Comparison of ENCODE assay signal across 19 cellular contexts in genomic region chr2:127694986-127695385, GRCh38. TPM values are rescaled to one million over a fixed set of nuclear protein-coding genes. Genes with fewer than 3 reads are reported as not detected.
DNase-seq lines count a peak whose midpoint lies in the region; ATAC-seq, FAIRE-seq and TF ChIP-seq lines count a peak whose summit lies in the region.
"Had no signal": no experiment of that assay in that cellular context is flagged by ENCODE, and none has a peak within 500 bp of the region (broad histone marks: within the 10 kb centered on the region; RNA-seq: fewer than 3 reads in every experiment).

No MANE protein-coding gene starts in this region.

- CTCF ChIA-PET in H1 (lab: Charles Lee; ENCODE audit: partially characterized antibody), result interaction anchor here (0.7 to 5.6 kb wide), 11 partner anchors 13 to 169 kb away, joined by 3 to 40 read pairs (median 5); no protein-coding TSS in a partner anchor

- no peak overlapping the region for H2AFZ ChIP-seq in H9 (ENCODE audit: low read length)
- no peak overlapping the region for H2AFZ ChIP-seq in H1 (ENCODE audit: low read length)
- no peak overlapping the region for H2AFZ ChIP-seq in hepatocyte

- H3K79me2 ChIP-seq in H9 (ENCODE audit: insufficient read depth, low read length) (no peaks in the 10 kb centered on the region), H1 (ENCODE audit: control insufficient read depth in 1 of 2, insufficient read depth in 2 of 2, low read length in 2 of 2) (no peaks in the 10 kb centered on the region), hepatocyte (no peaks in the 10 kb centered on the region)

- no peak overlapping the region for H3K4me3 Mint-ChIP-seq in H9
- H3K4me3 Mint-ChIP-seq: memory B cell; natural killer cell treated with Interleukin-12 subunit alpha and Interleukin-12 subunit beta and Interleukin-15 and Interleukin-18, amount 100 ng/mL, for 72 hours had no signal

- H2BK12ac ChIP-seq in H9 (ENCODE audit: insufficient read length, low read depth, low read length), result no peak overlapping the region
- no peak overlapping the region for H2BK12ac ChIP-seq in H1 (ENCODE audit: low read depth, low read length)

- intact Hi-C loops in stomach (cut with DNase I; ENCODE audit: low total_unique reads) (no loop called here), mucosa of descending colon (cut with DNase I, micrococcal nuclease) (loop anchor here in 1 of 2 donors (10.0 kb wide), 1 partner anchor 50 kb away; the partner anchor contains the start of gene GPR17)

- no peak overlapping the region for H4K8ac ChIP-seq in H9 (replicated peaks; ENCODE audit: insufficient read length, low read depth, low read length)
- H4K8ac ChIP-seq in H1 (ENCODE audit: extremely low read depth, insufficient read depth, low read length), result no peak overlapping the region

- no peak overlapping the region for H2AK5ac ChIP-seq in H9 (ENCODE audit: insufficient read length, low read length)
- H2AK5ac ChIP-seq in H1 (ENCODE audit: low read depth, low read length), result no peak overlapping the region

- DNase-seq in H9 (peak; percentile 24), H1 (ENCODE audit: low read depth in 1 of 2, low spot score in 2 of 2) (no peak), hepatocyte (ENCODE audit: low spot score) (no peak), stomach (no peak), mucosa of descending colon (no peak), NCI-H187 treated with DMSO at 0.1 percent for 48 hours (lab: John Stamatoyannopoulos, UW) (no peak)
- no peak for DNase-seq in activated CD4-positive, alpha-beta T cell treated with anti-CD3 and anti-CD28 coated beads for 48 hours
- DNase-seq: activated CD4-positive, alpha-beta T cell treated with anti-CD3 and anti-CD28 coated beads for 4 hours; Kasumi-1; NCI-H1092 treated with DMSO at 0.1 percent for 48 hours; NCI-H524 treated with DMSO at 0.1 percent for 48 hours had no signal

- H4K91ac ChIP-seq in H9 (ENCODE audit: insufficient read length, low read depth, low read length) (no peak overlapping the region), H1 (replicated peaks; ENCODE audit: insufficient read length, low read length) (no peak overlapping the region)

- H3K4me2 ChIP-seq in H9 (ENCODE audit: insufficient read depth, insufficient read length, low read length) (no peak overlapping the region), H1 (ENCODE audit: insufficient read depth in 1 of 2, low read depth in 2 of 2, low read length in 2 of 2) (peak overlapping the region; percentile 47 to 72; a peak in 1 of 4 replicates), hepatocyte (peak overlapping the region; percentile 77)

- peaks cover 23 to 25% of the 10 kb centered on the region in 2 experiments for H3K9me3 Mint-ChIP-seq in H9

- H3K4me3 ChIP-seq in H1 (ENCODE audit: extremely low read depth in 1 of 4, insufficient read depth in 2 of 4, low read depth in 3 of 4, low read length in 4 of 4) (peak overlapping the region in 1 of 4 experiments; percentile 58; a peak in 2 of 8 replicates), hepatocyte (no peak overlapping the region), stomach (peak overlapping the region in 2 of 4 donors; percentile 31 to 39), mucosa of descending colon (no peak overlapping the region)

- no peak for FAIRE-seq in H1 (lab: Jason Lieb, UNC)
- FAIRE-seq: HTR-8/SVneo, islet of Langerhans had no signal

- no peaks in the 10 kb centered on the region for H3K4me1 ChIP-seq in H9 (ENCODE audit: insufficient read depth, low read length)
- H3K4me1 ChIP-seq in H1 (replicated peaks in 1 of 4; ENCODE audit: control insufficient read depth in 3 of 4, insufficient read depth in 4 of 4, low read length in 3 of 4), result no peaks in the 10 kb centered on the region
- H3K4me1 ChIP-seq in hepatocyte (ENCODE audit: insufficient read depth), result peaks cover 6% of the 10 kb centered on the region
- peaks cover 4 to 14% (median 7%) of the 10 kb centered on the region in 4 donors for H3K4me1 ChIP-seq in stomach
- H3K4me1 ChIP-seq in mucosa of descending colon (ENCODE audit: low read depth), result no peaks in the 10 kb centered on the region
- H3K4me1 ChIP-seq: prostate gland had no signal

- no peaks in the 10 kb centered on the region for H3K9me2 ChIP-seq in hepatocyte (replicated peaks; ENCODE audit: insufficient read depth)

- H3K9me3 ChIP-seq in H9 (ENCODE audit: control insufficient read depth, low read depth, low read length) (peaks cover 14% of the 10 kb centered on the region), H1 (ENCODE audit: insufficient read depth in 2 of 2, low read depth in 1 of 2, low read length in 1 of 2) (peaks cover 12 to 13% of the 10 kb centered on the region in 2 experiments), hepatocyte (ENCODE audit: low read depth) (no peaks in the 10 kb centered on the region), stomach (peaks cover 7 to 15% (median 11%) of the 10 kb centered on the region in 4 donors), mucosa of descending colon (peaks cover 10% of the 10 kb centered on the region)
- H3K9me3 ChIP-seq: prostate gland had no signal

- no peak overlapping the region for H4K5ac ChIP-seq in H9 (ENCODE audit: insufficient read length, low read depth, low read length)
- H4K5ac ChIP-seq in H1 (ENCODE audit: insufficient read length, low read depth, low read length), result no peak overlapping the region

- WGBS in H9 (ENCODE audit: extremely low coverage, insufficient read length, low lambda C conversion rate), result no CpG with 5 or more reads among the region's 9 CpGs
- WGBS in H1 (ENCODE audit: extremely low coverage in 1 of 2, insufficient coverage in 1 of 2, insufficient read length in 1 of 2, insufficient replicate concordance in 2 of 2, low coverage in 1 of 2, low lambda C conversion rate in 2 of 2, missing lambda C conversion rate in 1 of 2), 2 experiments, result 87% methylated on average over 8 of the region's 9 CpGs; no CpG with 5 or more reads in 1 of the 2 experiments
- WGBS in hepatocyte (ENCODE audit: low lambda C conversion rate, missing lambda C conversion rate), result 95% methylated on average over 9 of the region's 9 CpGs
- 82 to 90% (median 88%) methylated on average over 9 of the region's 9 CpGs for WGBS in stomach, 5 donors

- no peak overlapping the region for H3K4ac ChIP-seq in H9 (ENCODE audit: low read depth, low read length)
- no peak overlapping the region for H3K4ac ChIP-seq in H1 (replicated peaks; ENCODE audit: insufficient read length, low read depth, low read length)

- no peak overlapping the region for H3K18ac ChIP-seq in H9 (ENCODE audit: insufficient read length, low read depth, low read length)
- no peak overlapping the region for H3K18ac ChIP-seq in H1 (ENCODE audit: extremely low read depth, low read length)

- H4K20me1 ChIP-seq in H9 (ENCODE audit: control insufficient read depth, insufficient read depth, insufficient read length), result no peaks in the 10 kb centered on the region
- H4K20me1 ChIP-seq in H1 (replicated peaks in 1 of 2; ENCODE audit: control insufficient read depth in 1 of 2, insufficient read depth in 2 of 2, low read length in 2 of 2), result no peaks in the 10 kb centered on the region
- H4K20me1 ChIP-seq in hepatocyte (ENCODE audit: insufficient read depth, poor library complexity, severe bottlenecking), result no peaks in the 10 kb centered on the region

- peaks cover 23% of the 10 kb centered on the region for H3K27me3 Mint-ChIP-seq in H9 (ENCODE audit: low read depth)
- H3K27me3 Mint-ChIP-seq: memory B cell; natural killer cell treated with Interleukin-12 subunit alpha and Interleukin-12 subunit beta and Interleukin-15 and Interleukin-18, amount 100 ng/mL, for 72 hours had no signal

- TF ChIP-seq POLR2A in H1 (IDR thresholded peaks at IDR 0.05; ENCODE audit: control extremely low read depth in 1 of 2, low read depth in 2 of 2, low read length in 2 of 2) (no peak), stomach (IDR thresholded peaks at IDR 0.05) (no peak)

- H3K4me1 Mint-ChIP-seq in H9, result peaks cover 2 to 3% of the 10 kb centered on the region in 2 experiments; a peak in 2 of 4 replicates
- H3K4me1 Mint-ChIP-seq: memory B cell had no signal

- no peaks in the 10 kb centered on the region for H3K27me3 ChIP-seq in H9 (ENCODE audit: insufficient read depth, low read length)
- peaks cover 0 to 8% (median 5%) of the 10 kb centered on the region in 4 experiments; a peak in 3 of 7 replicates for H3K27me3 ChIP-seq in H1 (replicated peaks in 1 of 4; ENCODE audit: control insufficient read depth in 3 of 4, extremely low read depth in 1 of 4, insufficient read depth in 3 of 4, low read length in 3 of 4)
- no peaks in the 10 kb centered on the region for H3K27me3 ChIP-seq in hepatocyte
- H3K27me3 ChIP-seq in stomach, result no peaks in the 10 kb centered on the region

- ATAC-seq in GM21447 (IDR thresholded peaks at IDR 0.05; ENCODE audit: unreplicated experiment) (no peak), mucosa of descending colon (no peak)

- no peak overlapping the region for H3K56ac ChIP-seq in H9 (ENCODE audit: insufficient read length, low read depth, low read length)
- no peak overlapping the region for H3K56ac ChIP-seq in H1 (replicated peaks; ENCODE audit: insufficient read length, low read depth, low read length)

- no peak overlapping the region for H3K9ac ChIP-seq in H9 (ENCODE audit: extremely low read depth, insufficient read length, low read length)
- no peak overlapping the region for H3K9ac ChIP-seq in H1 (replicated peaks in 1 of 4; ENCODE audit: extremely low read depth in 1 of 4, low read depth in 3 of 4, low read length in 3 of 4)

- H2BK20ac ChIP-seq in H9 (ENCODE audit: low read depth, low read length, poor library complexity, severe bottlenecking), result no peak overlapping the region
- H2BK20ac ChIP-seq in H1 (ENCODE audit: low read length), result no peak overlapping the region

- TF ChIP-seq RAD21 in H1 (IDR thresholded peaks at IDR 0.05 in 1 of 2, conservative IDR thresholded peaks at IDR 0.05 in 1 of 2; ENCODE audit: low read depth in 2 of 2, low read length in 2 of 2), result no peak

- H3K27ac Mint-ChIP-seq in H9, result no peak overlapping the region
- H3K27ac Mint-ChIP-seq: activated T-helper 2 cell treated with anti-CD3 and anti-CD28 coated beads, Interferon-gamma antibody, Interleukin-2, Interleukin-4, amounts not matched to agents 10 μg/mL and 5 μg/mL and 100 μg/mL, durations not matched to agents 14 hours and 24 hours and 36 hours; memory B cell; natural killer cell treated with Interleukin-12 subunit alpha and Interleukin-12 subunit beta and Interleukin-15 and Interleukin-18, amount 100 ng/mL, for 72 hours had no signal

- no peak overlapping the region for H3K23ac ChIP-seq in H9 (ENCODE audit: insufficient read length, low read depth, low read length)
- no peak overlapping the region for H3K23ac ChIP-seq in H1 (ENCODE audit: insufficient read length)

- no peak for TF ChIP-seq EP300 in H1 (IDR thresholded peaks at IDR 0.05; ENCODE audit: borderline replicate concordance in 1 of 2, low read depth in 2 of 2, low read length in 2 of 2)
- TF ChIP-seq EP300 in stomach (IDR thresholded peaks at IDR 0.05), result no peak

- H3T11ph ChIP-seq in H9 (ENCODE audit: low read length), result no peak overlapping the region

- H3K79me1 ChIP-seq in H9 (ENCODE audit: insufficient read depth, low read depth, low read length, poor library complexity, severe bottlenecking), result no peaks in the 10 kb centered on the region
- no peaks in the 10 kb centered on the region for H3K79me1 ChIP-seq in H1 (ENCODE audit: low read depth, low read length)

- H3K23me2 ChIP-seq in H9 (ENCODE audit: insufficient read length, low read depth, low read length, poor library complexity, severe bottlenecking) (no peaks in the 10 kb centered on the region), H1 (ENCODE audit: low read depth, low read length) (no peaks in the 10 kb centered on the region)

- H2BK120ac ChIP-seq in H9 (ENCODE audit: low read depth, low read length, poor library complexity, severe bottlenecking) (no peak overlapping the region), H1 (replicated peaks; ENCODE audit: low read depth, low read length) (no peak overlapping the region)

- no peak for TF ChIP-seq CTCF in H9 (conservative IDR thresholded peaks at IDR 0.05)
- TF ChIP-seq CTCF in H1 (IDR thresholded peaks at IDR 0.05; ENCODE audit: control extremely low read depth in 1 of 3, insufficient read depth in 1 of 3, low read depth in 1 of 3, low read length in 3 of 3), result no peak
- TF ChIP-seq CTCF in hepatocyte (IDR thresholded peaks at IDR 0.05; ENCODE audit: poor library complexity), result no peak
- TF ChIP-seq CTCF in stomach (IDR thresholded peaks at IDR 0.05), result no peak
- TF ChIP-seq CTCF in mucosa of descending colon (IDR thresholded peaks at IDR 0.05), result no peak

- peaks cover 9 to 19% (median 13%) of the 10 kb centered on the region in 3 experiments for H3K36me3 Mint-ChIP-seq in H9 (ENCODE audit: insufficient read depth in 1 of 3, low read depth in 3 of 3)

- no peak overlapping the region for H3K27ac ChIP-seq in H9 (ENCODE audit: insufficient read length, low read depth, low read length)
- H3K27ac ChIP-seq in H1 (ENCODE audit: low read depth, low read length), result no peak overlapping the region
- no peak overlapping the region for H3K27ac ChIP-seq in hepatocyte
- peak overlapping the region in 3 of 5 donors; percentile 24 to 77 (median 26) for H3K27ac ChIP-seq in stomach
- H3K27ac ChIP-seq: prostate gland, RWPE1 had no signal

- no peak overlapping the region for H3K14ac ChIP-seq in H9 (ENCODE audit: insufficient read depth, low read length)
- H3K14ac ChIP-seq in H1 (ENCODE audit: insufficient read length), result no peak overlapping the region

- H2BK15ac ChIP-seq in H9 (ENCODE audit: low read depth, low read length), result no peak overlapping the region
- H2BK15ac ChIP-seq in H1 (ENCODE audit: low read length), result no peak overlapping the region

- POLR2A ChIA-PET in H1 (lab: Charles Lee; ENCODE audit: partially characterized antibody), result interaction anchor here (1.0 kb wide), 1 partner anchor 8 kb away, joined by 3 read pairs; no protein-coding TSS in a partner anchor

- no peaks in the 10 kb centered on the region for H3K36me3 ChIP-seq in H1 (ENCODE audit: control insufficient read depth in 2 of 4, insufficient read depth in 4 of 4, low read length in 3 of 4)
- H3K36me3 ChIP-seq in hepatocyte (replicated peaks; ENCODE audit: insufficient read depth, low read depth), result no peaks in the 10 kb centered on the region
- H3K36me3 ChIP-seq in stomach, result no peaks in the 10 kb centered on the region
- H3K36me3 ChIP-seq in mucosa of descending colon (ENCODE audit: low read depth), result no peaks in the 10 kb centered on the region
- H3K36me3 ChIP-seq: prostate gland had no signal

- H2BK5ac ChIP-seq in H9 (ENCODE audit: insufficient read length, low read length) (no peak overlapping the region), H1 (ENCODE audit: low read depth, low read length) (no peak overlapping the region)

RNA-seq across cellular contexts. Expression of gene SFT2D3, which starts 6.3 kb away (rescaled TPM):
- total RNA-seq in H9 (2021) (4.7 and 5.0 TPM in 2 replicates), hepatocyte (10.2 and 10.7 TPM in 2 replicates), stomach (10 to 100 TPM in 1 of 5 donors, 1 to 10 TPM in 4; 2.3 to 35.6 (median 7.2) TPM), mucosa of descending colon (1 to 10 TPM; 5.1 to 8.8 (median 8.1) TPM)
- total RNA-seq in H1 (2021; fragmentation: NEBNext Ultra II Directional; extraction: Animal tissue kit (Norgen Biotek cat#: 25700)), result 7.1 and 7.3 TPM in 2 replicates
- polyA plus RNA-seq in H1 (2011; rRNA removed) (7.3 and 10.3 TPM in 2 replicates), hepatocyte (1.6 TPM in 1 of 2 replicates, not detected in the other), stomach (1 to 10 TPM; 2.1 to 6.5 (median 3.1) TPM)
- polyA plus RNA-seq in H1 (2011; cell fraction: cytosol; rRNA removed), result 11.5 TPM
- 5.6 TPM for polyA plus RNA-seq in H1 (2011; cell fraction: nucleus; rRNA removed)
- polyA plus RNA-seq in H1 (2012, experiment 1 of 2), result not detected in 4 replicates
- 5.5 TPM for polyA plus RNA-seq in H1 (2012, experiment 2 of 2)
- polyA plus RNA-seq in H1 (2013, experiment 1 of 2), result 11.1 TPM
- 10.8 TPM for polyA plus RNA-seq in H1 (2013, experiment 2 of 2)
- polyA minus RNA-seq in H1 (2011; rRNA and poly(A)+ RNA removed), result 5.5 and 5.6 TPM in 2 replicates
- 5.8 TPM for polyA minus RNA-seq in H1 (2011; cell fraction: cytosol; rRNA and poly(A)+ RNA removed)
- 9.4 TPM for polyA minus RNA-seq in H1 (2011; cell fraction: nucleus; rRNA and poly(A)+ RNA removed)

RNA-seq across cellular contexts. Expression of gene LIMS2, which starts 19.7 kb away (rescaled TPM):
- total RNA-seq in H9 (2021) (5.7 and 5.9 TPM in 2 replicates), hepatocyte (3.9 and 4.0 TPM in 2 replicates), stomach (10 to 100 TPM; 30.3 to 90.4 (median 52.5) TPM), mucosa of descending colon (100 to 1,000 TPM in 1 of 3 donors, 10 to 100 TPM in 2; 12.5 to 478 (median 29.9) TPM)
- total RNA-seq in H1 (2021; fragmentation: NEBNext Ultra II Directional; extraction: Animal tissue kit (Norgen Biotek cat#: 25700)), result 4.8 and 4.9 TPM in 2 replicates
- polyA plus RNA-seq in H1 (2011; rRNA removed) (3.3 and 5.1 TPM in 2 replicates), hepatocyte (8.3 and 14.9 TPM in 2 replicates), stomach (10 to 100 TPM; 33.0 to 94.1 (median 66.6) TPM)
- polyA plus RNA-seq in H1 (2011; cell fraction: cytosol; rRNA removed), result 2.4 TPM
- 5.6 TPM for polyA plus RNA-seq in H1 (2011; cell fraction: nucleus; rRNA removed)
- polyA plus RNA-seq in H1 (2012, experiment 1 of 2), result 2.7 to 3.7 TPM (median 3.6 TPM) in 4 replicates
- polyA plus RNA-seq in H1 (2012, experiment 2 of 2), result 5.1 TPM
- polyA plus RNA-seq in H1 (2013, experiment 1 of 2), result 3.6 TPM
- polyA plus RNA-seq in H1 (2013, experiment 2 of 2), result 3.8 TPM
- polyA minus RNA-seq in H1 (2011; rRNA and poly(A)+ RNA removed), result 0.90 and 1.2 TPM in 2 replicates
- polyA minus RNA-seq in H1 (2011; cell fraction: cytosol; rRNA and poly(A)+ RNA removed), result 1.5 TPM
- 2.3 TPM for polyA minus RNA-seq in H1 (2011; cell fraction: nucleus; rRNA and poly(A)+ RNA removed)
- total RNA-seq: natural killer cell treated with Interleukin-12 subunit alpha and Interleukin-12 subunit beta and Interleukin-15 and Interleukin-18, amount 100 ng/mL, for 72 hours had no signal

RNA-seq across cellular contexts. Expression of gene GPR17, which starts 49.0 kb away (rescaled TPM):
- total RNA-seq in H9 (2021) (0.35 TPM in 1 of 2 replicates, not detected in the other), hepatocyte (not detected in 2 replicates), stomach (not detected), mucosa of descending colon (under 1 TPM in 1 of 3 donors, not detected in 2; 0.51 TPM)
- not detected in 2 replicates for total RNA-seq in H1 (2021; fragmentation: NEBNext Ultra II Directional; extraction: Animal tissue kit (Norgen Biotek cat#: 25700))
- polyA plus RNA-seq in H1 (2011; rRNA removed) (0.03 TPM in 2 replicates), hepatocyte (0.39 TPM in 1 of 2 replicates, not detected in the other), stomach (under 1 TPM; 0.19 to 0.61 (median 0.25) TPM)
- not detected for polyA plus RNA-seq in H1 (2011; cell fraction: cytosol; rRNA removed)
- polyA plus RNA-seq in H1 (2011; cell fraction: nucleus; rRNA removed), result 0.13 TPM
- 0.14 to 0.90 TPM (median 0.59 TPM) in 3 of 4 replicates, not detected in the other for polyA plus RNA-seq in H1 (2012, experiment 1 of 2)
- 0.09 TPM for polyA plus RNA-seq in H1 (2012, experiment 2 of 2)
- not detected for polyA plus RNA-seq in H1 (2013, experiment 1 of 2)
- polyA plus RNA-seq in H1 (2013, experiment 2 of 2), result not detected
- polyA minus RNA-seq in H1 (2011; rRNA and poly(A)+ RNA removed), result not detected in 2 replicates
- polyA minus RNA-seq in H1 (2011; cell fraction: cytosol; rRNA and poly(A)+ RNA removed), result not detected
- polyA minus RNA-seq in H1 (2011; cell fraction: nucleus; rRNA and poly(A)+ RNA removed), result not detected
- total RNA-seq: activated T-helper 2 cell treated with anti-CD3 and anti-CD28 coated beads, Interferon-gamma antibody, Interleukin-2, Interleukin-4, amounts not matched to agents 10 μg/mL and 5 μg/mL and 100 μg/mL, durations not matched to agents 14 hours and 24 hours and 36 hours; natural killer cell treated with Interleukin-12 subunit alpha and Interleukin-12 subunit beta and Interleukin-15 and Interleukin-18, amount 100 ng/mL, for 72 hours; prostate gland had no signal

Comparison
In these comparisons a context has a peak if more than half of its experiments do, and no peak if none do; other contexts are left out.
1. H3K27ac ChIP-seq: peak in stomach (3 of 5); none in H9 (single experiment), H1 (single experiment) and hepatocyte (single experiment).